12 cellular contexts compared by ENCODE assay signal in the genomic region with DNA sequence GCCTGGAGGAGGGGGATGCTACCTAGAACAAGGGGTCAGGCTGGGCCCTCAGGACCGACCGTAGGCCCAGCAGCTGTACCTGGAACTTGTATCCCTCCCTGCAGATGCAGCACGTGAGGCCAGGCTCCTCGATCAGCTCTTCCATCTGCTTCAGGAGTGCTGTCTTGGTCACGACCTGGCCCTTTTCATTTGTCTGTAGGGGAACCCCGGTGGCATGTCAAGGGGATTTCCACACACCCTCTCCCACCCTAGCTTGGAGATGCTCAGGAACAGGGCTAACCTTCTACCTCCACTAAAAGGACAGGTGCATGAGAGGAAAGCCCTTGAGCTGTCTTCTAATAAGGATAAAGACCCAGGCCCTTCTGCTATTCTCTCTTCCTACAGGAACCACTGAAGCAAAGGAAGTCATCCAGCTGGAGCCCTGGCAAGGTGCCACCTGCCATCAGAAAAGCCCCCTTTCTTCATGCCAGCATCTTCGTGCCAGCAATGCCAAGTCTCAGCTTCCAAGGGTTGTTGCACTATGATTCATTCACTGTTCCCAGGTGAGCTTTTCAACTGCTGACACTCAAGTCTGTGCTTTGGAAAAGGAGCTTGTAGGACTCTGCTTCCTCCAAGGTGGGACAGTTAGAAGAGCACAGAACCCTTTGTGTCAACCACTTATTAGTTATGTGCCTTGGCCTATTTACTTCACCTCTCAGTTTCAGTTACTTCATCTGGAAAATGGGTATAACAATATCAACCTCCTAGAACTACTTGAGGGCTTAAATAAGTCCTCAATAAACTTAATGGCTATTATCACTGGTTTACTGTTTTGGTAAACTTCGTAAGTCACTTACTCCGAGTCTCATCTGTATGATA.
DNase-seq lines count a peak whose midpoint lies in the region; ATAC-seq, FAIRE-seq and TF ChIP-seq lines count a peak whose summit lies in the region.
"Had no signal": no experiment of that assay in that cellular context is flagged by ENCODE, and none has a peak within 500 bp of the region (broad histone marks: within the 10 kb centered on the region; RNA-seq: fewer than 3 reads in every experiment).

No MANE protein-coding gene starts in this region.

- H3K4me3 Mint-ChIP-seq in CD4-positive, alpha-beta T cell = no peak overlapping the region
- no peak overlapping the region for H3K4me3 Mint-ChIP-seq in nephron progenitor cell
- H3K4me3 Mint-ChIP-seq: neural crest cell had no signal

- peak; percentile 64 for FAIRE-seq in GM12892 (lab: Jason Lieb, UNC)

- no peaks in the 10 kb centered on the region for H3K9me3 ChIP-seq in CD4-positive, alpha-beta T cell (ENCODE audit: control insufficient read depth, low read length)
- H3K9me3 ChIP-seq in prostate gland = no peaks in the 10 kb centered on the region
- H3K9me3 ChIP-seq in ascending aorta = no peaks in the 10 kb centered on the region

- H3K27ac ChIP-seq in CD4-positive, alpha-beta T cell (ENCODE audit: low read depth, low read length) = no peak overlapping the region
- H3K27ac ChIP-seq in prostate gland (peak overlapping the region; percentile 28 to 69), ascending aorta (no peak overlapping the region)

- no peaks in the 10 kb centered on the region for H3K9me3 Mint-ChIP-seq in CD4-positive, alpha-beta T cell
- H3K9me3 Mint-ChIP-seq in nephron progenitor cell = no peaks in the 10 kb centered on the region
- H3K9me3 Mint-ChIP-seq: neural crest cell had no signal

- no peak for TF ChIP-seq CTCF in CD4-positive, alpha-beta T cell (IDR thresholded peaks at IDR 0.05)
- TF ChIP-seq CTCF in prostate gland (IDR thresholded peaks at IDR 0.05) (no peak), nephron progenitor cell (IDR thresholded peaks at IDR 0.05) (no peak), ascending aorta (IDR thresholded peaks at IDR 0.05) (no peak)

- peak overlapping the region; percentile 17 for H3K27ac Mint-ChIP-seq in CD4-positive, alpha-beta T cell
- no peak overlapping the region for H3K27ac Mint-ChIP-seq in nephron progenitor cell

- no peaks in the 10 kb centered on the region for H3K27me3 Mint-ChIP-seq in CD4-positive, alpha-beta T cell
- H3K27me3 Mint-ChIP-seq in nephron progenitor cell (ENCODE audit: low read depth, poor library complexity) = peaks cover 2% of the 10 kb centered on the region

- H3K36me3 Mint-ChIP-seq in CD4-positive, alpha-beta T cell (ENCODE audit: low read depth) = peaks cover 99% of the 10 kb centered on the region
- H3K36me3 Mint-ChIP-seq in nephron progenitor cell (ENCODE audit: low read depth) = peaks cover 53% of the 10 kb centered on the region

- POLR2A ChIA-PET in CD4-positive, alpha-beta T cell (lab: Charles Lee) = interaction anchor here (1.5 kb wide), 1 partner anchor 14 kb away, joined by 4 read pairs; no protein-coding TSS in a partner anchor

- peak; percentile 13; the same call in 1 of the 2 replicates for TF ChIP-seq POLR2A in GM12892 (IDR thresholded peaks at IDR 0.05; ENCODE audit: low read depth, low read length)
- no peak for TF ChIP-seq POLR2A in prostate gland (IDR thresholded peaks at IDR 0.05)

- H3K4me3 ChIP-seq in prostate gland (no peak overlapping the region), ascending aorta (no peak overlapping the region)
- H3K4me3 ChIP-seq: dorsolateral prefrontal cortex had no signal

- intact Hi-C loops in CD4-positive, alpha-beta T cell (cut with DNase I, micrococcal nuclease) = no loop called here
- intact Hi-C loops in prostate gland (cut with DNase I) (no loop called here), ascending aorta (cut with DNase I) (no loop called here)

- DNase-seq in CD4-positive, alpha-beta T cell = no peak
- DNase-seq in GM12892 (ENCODE audit: insufficient read length) = no peak
- DNase-seq in activated naive CD4-positive, alpha-beta T cell treated with anti-CD3 and anti-CD28 coated beads, Interleukin-2, amount 50 U/mL, for 16 hours = peak; percentile 24
- no peak for DNase-seq in prostate gland (ENCODE audit: low spot score)
- no peak for DNase-seq in inferior parietal cortex (ENCODE audit: extremely low spot score)
- no peak for DNase-seq in nephron progenitor cell
- no peak for DNase-seq in ascending aorta (ENCODE audit: low spot score in 2 of 2)
- DNase-seq: activated CD4-positive, CD25-positive, alpha-beta regulatory T cell; foreskin fibroblast; MV-4-11 had no signal

- no peaks in the 10 kb centered on the region for H3K27me3 ChIP-seq in CD4-positive, alpha-beta T cell (ENCODE audit: control insufficient read depth, insufficient read depth, low read length)
- H3K27me3 ChIP-seq in prostate gland (replicated peaks; ENCODE audit: insufficient read depth) (no peaks in the 10 kb centered on the region), ascending aorta (no peaks in the 10 kb centered on the region)
- H3K27me3 ChIP-seq: dorsolateral prefrontal cortex had no signal

- ATAC-seq in CD4-positive, alpha-beta T cell (ENCODE audit: poor library complexity) = no peak

- WGBS in prostate gland = 52% methylated on average over 9 of the region's 9 CpGs

- CTCF ChIA-PET in CD4-positive, alpha-beta T cell (lab: Charles Lee) = no interaction called here

- H3K4me1 Mint-ChIP-seq in CD4-positive, alpha-beta T cell (ENCODE audit: low read depth) = no peaks in the 10 kb centered on the region
- H3K4me1 Mint-ChIP-seq in nephron progenitor cell = no peaks in the 10 kb centered on the region
- H3K4me1 Mint-ChIP-seq: neural crest cell had no signal

- H3K4me1 ChIP-seq in prostate gland (replicated peaks) (peaks cover 16% of the 10 kb centered on the region), ascending aorta (no peaks in the 10 kb centered on the region)

- H3K36me3 ChIP-seq in prostate gland (peaks cover 18 to 36% of the 10 kb centered on the region in 2 donors), ascending aorta (peaks cover 89 to 92% of the 10 kb centered on the region in 2 donors)

Comparison
In these comparisons a context has a peak if more than half of its experiments do, and no peak if none do; other contexts are left out.
1. H3K27ac ChIP-seq: peak in prostate gland (2 of 2); none in CD4-positive, alpha-beta T cell (single experiment) and ascending aorta (0 of 2).